ENCODE assay signal across 11 cellular contexts in genomic region chrX:29662101-29662500, GRCh38.
DNase-seq lines count a peak whose midpoint lies in the region; ATAC-seq, FAIRE-seq and TF ChIP-seq lines count a peak whose summit lies in the region.
"Had no signal": no experiment of that assay in that cellular context is flagged by ENCODE, and none has a peak within 500 bp of the region (broad histone marks: within the 10 kb centered on the region; RNA-seq: fewer than 3 reads in every experiment).

No MANE protein-coding gene starts in this region.

- H3K36me3 ChIP-seq in mesenchymal stem cell (ENCODE audit: control insufficient read depth in 1 of 2, insufficient read depth in 2 of 2, low read depth in 1 of 2, low read length in 2 of 2) (no peaks in the 10 kb centered on the region), trophoblast cell (ENCODE audit: control insufficient read depth in 1 of 2, insufficient read depth in 2 of 2, low read length in 2 of 2) (no peaks in the 10 kb centered on the region), HepG2 (replicated peaks in 1 of 2; ENCODE audit: control insufficient read depth in 1 of 2, insufficient read depth in 2 of 2, low read length in 2 of 2) (no peaks in the 10 kb centered on the region)

- H2BK12ac ChIP-seq in mesenchymal stem cell (ENCODE audit: low read length in 2 of 2) (no peak overlapping the region), trophoblast cell (ENCODE audit: low read length) (no peak overlapping the region)

- H4K8ac ChIP-seq in mesenchymal stem cell (ENCODE audit: low read length) (no peak overlapping the region), trophoblast cell (ENCODE audit: low read depth, low read length) (no peak overlapping the region)

- H3K4me3 ChIP-seq in cardiac fibroblast (replicated peaks in 1 of 2; ENCODE audit: low read depth in 2 of 2, low read length in 2 of 2), result no peak overlapping the region
- H3K4me3 ChIP-seq in mesenchymal stem cell (ENCODE audit: insufficient read depth in 1 of 2, low read depth in 1 of 2, low read length in 2 of 2), result no peak overlapping the region
- H3K4me3 ChIP-seq in trophoblast cell (ENCODE audit: low read depth, low read length), result no peak overlapping the region
- no peak overlapping the region for H3K4me3 ChIP-seq in HepG2 (replicated peaks in 1 of 3; ENCODE audit: insufficient read depth in 1 of 3, low read depth in 2 of 3, low read length in 3 of 3)

- peak; percentile 64 for DNase-seq in EH (ENCODE audit: low read depth)
- peak; percentile 62 for DNase-seq in LoVo (ENCODE audit: low spot score)
- peak; percentile 61 to 64 for DNase-seq in cardiac fibroblast (ENCODE audit: low read depth in 2 of 2)
- peak; percentile 81 for DNase-seq in mesenchymal stem cell
- DNase-seq in activated CD4-positive, alpha-beta T cell treated with anti-CD3 and anti-CD28 coated beads for 4 hours, result no peak
- no peak for DNase-seq in trophoblast cell
- no peak for DNase-seq in HepG2 (ENCODE audit: low spot score)
- no peak for DNase-seq in activated CD4-positive, alpha-beta T cell treated with anti-CD3 and anti-CD28 coated beads, Interleukin-2, amount 50 U/mL, for 4 hours
- DNase-seq: activated CD4-positive, alpha-beta T cell treated with anti-CD3 and anti-CD28 coated beads, Interleukin-2, amount 50 U/mL, for 48 hours; aorta; COR-L47 had no signal

- no peaks in the 10 kb centered on the region for H3K79me2 ChIP-seq in trophoblast cell (ENCODE audit: control insufficient read depth, insufficient read depth, low read length, poor library complexity)
- no peaks in the 10 kb centered on the region for H3K79me2 ChIP-seq in HepG2 (ENCODE audit: insufficient read depth, low read length)

- no peak for TF ChIP-seq CTCF in cardiac fibroblast (IDR thresholded peaks at IDR 0.05; ENCODE audit: low read depth, low read length)
- TF ChIP-seq CTCF in HepG2 (CRISPR knock-in tag; IDR thresholded peaks at IDR 0.05), result no peak

- peaks cover 1% of the 10 kb centered on the region for H3K4me1 ChIP-seq in mesenchymal stem cell (ENCODE audit: control insufficient read depth, insufficient read depth, low read depth, low read length)
- H3K4me1 ChIP-seq in trophoblast cell (ENCODE audit: control insufficient read depth in 1 of 2, insufficient read depth in 2 of 2, low read length in 2 of 2), result no peaks in the 10 kb centered on the region
- H3K4me1 ChIP-seq in HepG2 (ENCODE audit: insufficient read depth, low read length), result no peaks in the 10 kb centered on the region

- no peaks in the 10 kb centered on the region for H3K9me3 ChIP-seq in mesenchymal stem cell (ENCODE audit: control insufficient read depth, low read length)
- no peaks in the 10 kb centered on the region for H3K9me3 ChIP-seq in trophoblast cell (ENCODE audit: insufficient read depth, low read depth, low read length)
- H3K9me3 ChIP-seq in HepG2 (ENCODE audit: low read length), result no peaks in the 10 kb centered on the region

- POLR2A ChIA-PET in HepG2 (lab: Yijun Ruan, JAX), result no interaction called here

- no peak overlapping the region for H2BK15ac ChIP-seq in mesenchymal stem cell (ENCODE audit: low read depth, poor library complexity, severe bottlenecking)

- no peak overlapping the region for H2BK5ac ChIP-seq in mesenchymal stem cell (ENCODE audit: low read depth, low read length, poor library complexity, severe bottlenecking)
- no peak overlapping the region for H2BK5ac ChIP-seq in trophoblast cell (ENCODE audit: low read depth, low read length, poor library complexity)

- H3K18ac ChIP-seq in mesenchymal stem cell (ENCODE audit: low read depth in 1 of 2, low read length in 2 of 2) (no peak overlapping the region), trophoblast cell (ENCODE audit: low read length) (no peak overlapping the region)

- H3K4ac ChIP-seq in mesenchymal stem cell (ENCODE audit: low read depth in 1 of 2, low read length in 2 of 2), result no peak overlapping the region
- no peak overlapping the region for H3K4ac ChIP-seq in trophoblast cell (ENCODE audit: low read depth, low read length)

- no peaks in the 10 kb centered on the region for H4K20me1 ChIP-seq in HepG2 (ENCODE audit: insufficient read depth, low read length)

- CTCF ChIA-PET in HepG2 (lab: Yijun Ruan, JAX; ENCODE audit: low intra/inter-chr PET ratio, low total read pairs), result no interaction called here

- no peak overlapping the region for H3K23ac ChIP-seq in mesenchymal stem cell (ENCODE audit: low read length in 2 of 2)
- H3K23ac ChIP-seq in trophoblast cell (ENCODE audit: low read length), result no peak overlapping the region

- H3K27ac ChIP-seq in mesenchymal stem cell (ENCODE audit: low read length, poor library complexity, severe bottlenecking) (peak overlapping the region; percentile 97), trophoblast cell (ENCODE audit: low read depth, low read length) (no peak overlapping the region), HepG2 (ENCODE audit: extremely low read length, insufficient read depth, low read length) (no peak overlapping the region)

- H3K9ac ChIP-seq in mesenchymal stem cell (ENCODE audit: low read length) (peak overlapping the region; percentile 14), trophoblast cell (ENCODE audit: low read length) (no peak overlapping the region), HepG2 (ENCODE audit: insufficient read depth, low read depth, low read length) (no peak overlapping the region)

- intact Hi-C loops in HepG2 (cut with micrococcal nuclease; ENCODE audit: unreplicated experiment), result no loop called here

- no peak overlapping the region for H4K91ac ChIP-seq in mesenchymal stem cell (ENCODE audit: low read length)
- no peak overlapping the region for H4K91ac ChIP-seq in trophoblast cell (ENCODE audit: low read depth, low read length)

- H3K14ac ChIP-seq in mesenchymal stem cell (ENCODE audit: low read length in 2 of 2) (no peak overlapping the region), trophoblast cell (ENCODE audit: low read length) (no peak overlapping the region)

- no peak overlapping the region for H4K12ac ChIP-seq in trophoblast cell (ENCODE audit: low read depth, low read length)

- H3K79me1 ChIP-seq in mesenchymal stem cell (replicated peaks; ENCODE audit: low read length, poor library complexity, severe bottlenecking), result no peaks in the 10 kb centered on the region
- H3K79me1 ChIP-seq in trophoblast cell (ENCODE audit: low read length), result no peaks in the 10 kb centered on the region

- H2AK5ac ChIP-seq in mesenchymal stem cell (ENCODE audit: low read length, severe bottlenecking) (no peak overlapping the region), trophoblast cell (ENCODE audit: low read length) (no peak overlapping the region)

- no TSS peak for BruUV-seq in HepG2 (replicated peaks; lab: Mats Ljungman, UMichigan)

- ATAC-seq in HepG2, result no peak

- H3K27me3 ChIP-seq in mesenchymal stem cell (ENCODE audit: control insufficient read depth in 1 of 2, insufficient read depth in 1 of 2, low read length in 2 of 2) (no peaks in the 10 kb centered on the region), trophoblast cell (ENCODE audit: insufficient read depth, low read length) (no peaks in the 10 kb centered on the region), HepG2 (ENCODE audit: control insufficient read depth in 1 of 2, insufficient read depth in 2 of 2, low read length in 2 of 2) (no peaks in the 10 kb centered on the region)

- in situ Hi-C loops in HepG2 (cut with HindIII; ENCODE audit: extremely low pct_ligation_motif_present, low pct_unique_long_range_greater_than_20kb), result no loop called here

- H3K4me2 ChIP-seq in mesenchymal stem cell (ENCODE audit: low read length, poor library complexity, severe bottlenecking), result no peak overlapping the region
- no peak overlapping the region for H3K4me2 ChIP-seq in trophoblast cell (ENCODE audit: low read length)
- H3K4me2 ChIP-seq in HepG2 (ENCODE audit: low read depth, low read length), result no peak overlapping the region

- no peak for TF ChIP-seq RAD21 in HepG2 (CRISPR knock-in tag; IDR thresholded peaks at IDR 0.05)

- TF ChIP-seq EP300 in HepG2 (IDR thresholded peaks at IDR 0.05; ENCODE audit: low read depth in 2 of 2, low read length in 2 of 2) (no peak), HepG2 (CRISPR knock-in tag; IDR thresholded peaks at IDR 0.05; ENCODE audit: borderline replicate concordance) (no peak)

- no peak overlapping the region for H2AFZ ChIP-seq in mesenchymal stem cell (ENCODE audit: low read depth, low read length)
- H2AFZ ChIP-seq in trophoblast cell (ENCODE audit: insufficient read depth, low read length, poor library complexity), result no peak overlapping the region
- H2AFZ ChIP-seq in HepG2 (ENCODE audit: low read length), result no peak overlapping the region

- no peak overlapping the region for H2BK120ac ChIP-seq in mesenchymal stem cell (ENCODE audit: low read depth, low read length)
- no peak overlapping the region for H2BK120ac ChIP-seq in trophoblast cell (ENCODE audit: insufficient read depth, low read length, poor library complexity)

- FAIRE-seq in HepG2 (lab: Jason Lieb, UNC), result no peak

- TF ChIP-seq POLR2A in HepG2 (IDR thresholded peaks at IDR 0.05; ENCODE audit: insufficient read depth in 1 of 2, low read depth in 2 of 2, low read length in 2 of 2), result no peak

TF ChIP-seq in HepG2, 621 proteins besides CTCF, POLR2A, EP300 and RAD21:
- TF ChIP-seq SMC3 (IDR thresholded peaks at IDR 0.05; ENCODE audit: low read length) (no peak), ATM (IDR thresholded peaks at IDR 0.05; ENCODE audit: borderline replicate concordance) (no peak), ETV5 (CRISPR knock-in tag; IDR thresholded peaks at IDR 0.05; ENCODE audit: borderline replicate concordance) (no peak), DRAP1 (CRISPR knock-in tag; IDR thresholded peaks at IDR 0.05) (no peak), ZNF598 (CRISPR knock-in tag; IDR thresholded peaks at IDR 0.05; ENCODE audit: borderline replicate concordance) (no peak), ZFP37 (CRISPR knock-in tag; IDR thresholded peaks at IDR 0.05; ENCODE audit: borderline replicate concordance) (no peak), HDAC6 (IDR thresholded peaks at IDR 0.05; ENCODE audit: low read depth, low read length) (no peak), NCOA2 (CRISPR knock-in tag; IDR thresholded peaks at IDR 0.05) (no peak)

Comparison
In these comparisons a context has a peak if more than half of its experiments do, and no peak if none do; other contexts are left out.
1. DNase-seq: peak in EH (single experiment), LoVo (single experiment), cardiac fibroblast (2 of 2) and mesenchymal stem cell (single experiment); none in activated CD4-positive, alpha-beta T cell treated with anti-CD3 and anti-CD28 coated beads for 4 hours (0 of 2), trophoblast cell (0 of 2), HepG2 (single experiment) and activated CD4-positive, alpha-beta T cell treated with anti-CD3 and anti-CD28 coated beads, Interleukin-2, amount 50 U/mL, for 4 hours (0 of 2).